20 cellular contexts compared by ENCODE assay signal in genomic region chr12:41486718-41487117, GRCh38.
DNase-seq lines count a peak whose midpoint lies in the region; ATAC-seq and TF ChIP-seq lines count a peak whose summit lies in the region.
"Had no signal": no experiment of that assay in that cellular context is flagged by ENCODE, and none has a peak within 500 bp of the region (broad histone marks: within the 10 kb centered on the region; RNA-seq: fewer than 3 reads in every experiment).

No MANE protein-coding gene starts in this region.

- H3K9me3 ChIP-seq in esophagus squamous epithelium (no peaks in the 10 kb centered on the region), colonic mucosa (no peaks in the 10 kb centered on the region)
- H3K9me3 ChIP-seq: esophagus muscularis mucosa had no signal

- H3K4me3 ChIP-seq in AG04449 (ENCODE audit: low read depth, low read length) (no peak overlapping the region), esophagus squamous epithelium (no peak overlapping the region), colonic mucosa (no peak overlapping the region)
- H3K4me3 ChIP-seq: esophagus muscularis mucosa, heart right ventricle had no signal

- TF ChIP-seq CTCF in AG04449 (IDR thresholded peaks at IDR 0.05; ENCODE audit: insufficient read depth, low read length, missing control alignments) (no peak), esophagus squamous epithelium (IDR thresholded peaks at IDR 0.05) (no peak), colonic mucosa (IDR thresholded peaks at IDR 0.05) (no peak)

- DNase-seq in AG04449 (ENCODE audit: low read depth, low spot score) (peak; percentile 0), HK-2 (ENCODE audit: unreplicated experiment) (peak; percentile 39), amniotic epithelial cell (ENCODE audit: low read depth) (peak; percentile 1), iris pigment epithelial cell (ENCODE audit: low read depth) (peak; percentile 71), esophagus squamous epithelium (lab: John Stamatoyannopoulos, UW) (no peak), Right ventricle myocardium superior (no peak), cardiac septum (ENCODE audit: low spot score) (no peak), colonic mucosa (no peak)
- DNase-seq: activated CD4-positive, alpha-beta T cell treated with anti-CD3 and anti-CD28 coated beads for 36 hours; activated gamma-delta T cell; anterior cingulate cortex; CD4-positive, alpha-beta memory T cell; DMS53; heart right ventricle; kidney; MV-4-11; NCI-H2081; NCI-H526; retina had no signal

- H3K27ac ChIP-seq in esophagus squamous epithelium (no peak overlapping the region), colonic mucosa (no peak overlapping the region)
- H3K27ac ChIP-seq: esophagus muscularis mucosa, heart right ventricle had no signal

- H3K36me3 ChIP-seq in esophagus squamous epithelium, result no peaks in the 10 kb centered on the region
- no peaks in the 10 kb centered on the region for H3K36me3 ChIP-seq in colonic mucosa
- H3K36me3 ChIP-seq: esophagus muscularis mucosa, heart right ventricle had no signal

- CTCF ChIA-PET in AG04449 (lab: Yijun Ruan, JAX), result no interaction called here

- no peak for ATAC-seq in Right ventricle myocardium superior (ENCODE audit: poor library complexity)
- ATAC-seq: activated CD4-positive, alpha-beta T cell treated with anti-CD3 and anti-CD28 coated beads for 36 hours; heart right ventricle had no signal

- WGBS in esophagus squamous epithelium, 2 donors, result 86 to 90% methylated on average over 2 of the region's 2 CpGs

- POLR2A ChIA-PET in AG04449 (lab: Yijun Ruan, JAX), result no interaction called here

- TF ChIP-seq POLR2A in esophagus squamous epithelium (IDR thresholded peaks at IDR 0.05), result no peak

- H3K4me1 ChIP-seq in esophagus squamous epithelium, result no peaks in the 10 kb centered on the region
- H3K4me1 ChIP-seq in colonic mucosa, result no peaks in the 10 kb centered on the region

- intact Hi-C loops in esophagus squamous epithelium (cut with DNase I) (no loop called here), Right ventricle myocardium superior (cut with DNase I) (no loop called here), cardiac septum (cut with DNase I) (no loop called here), colonic mucosa (cut with DNase I) (no loop called here)

- H3K27me3 ChIP-seq in esophagus squamous epithelium (no peaks in the 10 kb centered on the region), colonic mucosa (no peaks in the 10 kb centered on the region)
- H3K27me3 ChIP-seq: esophagus muscularis mucosa, heart right ventricle had no signal

- no peak overlapping the region for H3K9ac ChIP-seq in colonic mucosa (ENCODE audit: low read depth in 2 of 2, low read length in 2 of 2)

Comparison
In these comparisons a context has a peak if more than half of its experiments do, and no peak if none do; other contexts are left out.
1. DNase-seq: peak in AG04449 (single experiment), HK-2 (single experiment), amniotic epithelial cell (single experiment) and iris pigment epithelial cell (single experiment); none in esophagus squamous epithelium (single experiment), Right ventricle myocardium superior (single experiment), cardiac septum (single experiment) and colonic mucosa (single experiment).